35 cellular contexts compared by ENCODE assay signal in the genomic region with DNA sequence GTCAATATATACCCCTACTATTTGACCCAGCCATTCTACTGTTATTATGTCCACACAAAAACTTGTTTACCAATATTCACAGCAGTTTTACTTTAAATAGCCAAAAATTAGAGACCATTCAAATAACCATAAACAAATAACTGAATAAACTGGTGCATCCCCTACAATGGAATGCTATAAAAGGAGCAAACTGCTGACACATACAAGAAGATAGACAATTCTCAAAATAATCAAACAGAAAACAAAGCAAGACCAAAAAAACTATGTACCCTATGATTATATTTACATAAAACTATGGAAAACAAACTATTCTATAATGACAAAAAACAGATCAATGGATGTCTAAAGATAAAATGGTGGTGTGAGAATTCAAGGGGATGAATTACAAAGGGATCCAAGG.
"Had no signal": no experiment of that assay in that cellular context is flagged by ENCODE, and none has a peak within 500 bp of the region (broad histone marks: within the 10 kb centered on the region; RNA-seq: fewer than 3 reads in every experiment).

No MANE protein-coding gene starts in this region.

- H3K36me3 ChIP-seq: MG63 had no signal

- H3K27me3 ChIP-seq: MG63 had no signal

- H3K4me3 ChIP-seq: MG63 had no signal

- H3K9me3 ChIP-seq: MG63 had no signal

- DNase-seq: Karpas-422, Kasumi-1, MG63, MM.1S, MV-4-11, NCI-H1048, NCI-H1092, NCI-H1092 treated with DMSO at 0.1 percent for 48 hours, NCI-H1105, NCI-H1105 treated with DMSO at 0.1 percent for 48 hours, NCI-H1417, NCI-H1417 treated with DMSO at 0.1 percent for 48 hours, NCI-H1436, NCI-H1436 treated with DMSO at 0.1 percent for 48 hours, NCI-H146, NCI-H1694, NCI-H1694 treated with DMSO at 0.1 percent for 48 hours, NCI-H187, NCI-H187 treated with DMSO at 0.1 percent for 48 hours, NCI-H1930, NCI-H2029, NCI-H2029 treated with DMSO at 0.1 percent for 48 hours, NCI-H2081, NCI-H2081 treated with DMSO at 0.1 percent for 48 hours, NCI-H2107, NCI-H2171, NCI-H2171 treated with DMSO at 0.1 percent for 48 hours, NCI-H2227 treated with DMSO at 0.1 percent for 48 hours, NCI-H226, NCI-H345, NCI-H446, NCI-H446 treated with DMSO at 0.1 percent for 48 hours, NCI-H510A, NCI-H510A treated with DMSO at 0.1 percent for 48 hours, NCI-H524 had no signal
